Comparison of ENCODE assay signal across 15 cellular contexts in genomic region chr2:145800201-145801091, GRCh38.
DNase-seq lines count a peak whose midpoint lies in the region; FAIRE-seq and TF ChIP-seq lines count a peak whose summit lies in the region.
"Had no signal": no experiment of that assay in that cellular context is flagged by ENCODE, and none has a peak within 500 bp of the region (broad histone marks: within the 10 kb centered on the region; RNA-seq: fewer than 3 reads in every experiment).

No MANE protein-coding gene starts in this region.

- TF ChIP-seq CTCF in RWPE1 (conservative IDR thresholded peaks at IDR 0.05; ENCODE audit: low read depth): no peak
- no peak for TF ChIP-seq CTCF in keratinocyte (optimal IDR thresholded peaks at IDR 0.05 in 1 of 3, IDR thresholded peaks at IDR 0.05 in 1 of 3, conservative IDR thresholded peaks at IDR 0.05 in 1 of 3; ENCODE audit: extremely low read depth in 1 of 3, insufficient read depth in 2 of 3, low read length in 3 of 3)
- TF ChIP-seq CTCF in BE2C (IDR thresholded peaks at IDR 0.05; ENCODE audit: low read depth, low read length): no peak
- TF ChIP-seq CTCF in Peyer's patch (IDR thresholded peaks at IDR 0.05): no peak

- H3K4me3 ChIP-seq in keratinocyte (ENCODE audit: control insufficient read depth in 2 of 3, extremely low read depth in 1 of 3, insufficient read depth in 2 of 3, low read depth in 1 of 3, low read length in 3 of 3) (peak overlapping the region in 1 of 3 experiments; percentile 21), BE2C (ENCODE audit: low read depth, low read length) (no peak overlapping the region), Peyer's patch (no peak overlapping the region)
- H3K4me3 ChIP-seq: prostate gland had no signal

- no peaks in the 10 kb centered on the region for H4K20me1 ChIP-seq in keratinocyte (ENCODE audit: control insufficient read depth, extremely low read depth, insufficient read depth, low read length)

- no peak overlapping the region for H3K9ac ChIP-seq in keratinocyte (ENCODE audit: control insufficient read depth, extremely low read depth, insufficient read depth, low read length)

- no peak for TF ChIP-seq POLR2A in Peyer's patch (IDR thresholded peaks at IDR 0.05)

- H3K9me3 ChIP-seq in keratinocyte (ENCODE audit: control insufficient read depth, low read depth, low read length): no peaks in the 10 kb centered on the region
- H3K9me3 ChIP-seq in BE2C: no peaks in the 10 kb centered on the region
- H3K9me3 ChIP-seq in Peyer's patch: no peaks in the 10 kb centered on the region
- H3K9me3 ChIP-seq: prostate gland had no signal

- H3K27me3 ChIP-seq in keratinocyte (ENCODE audit: control insufficient read depth, extremely low read depth, insufficient read depth, low read length): no peaks in the 10 kb centered on the region
- H3K27me3 ChIP-seq in BE2C: no peaks in the 10 kb centered on the region
- H3K27me3 ChIP-seq in Peyer's patch: no peaks in the 10 kb centered on the region

- peaks cover 33% of the 10 kb centered on the region for H3K4me1 ChIP-seq in keratinocyte (ENCODE audit: control insufficient read depth, extremely low read depth, insufficient read depth, low read length)
- H3K4me1 ChIP-seq in BE2C: no peaks in the 10 kb centered on the region
- no peaks in the 10 kb centered on the region for H3K4me1 ChIP-seq in Peyer's patch
- H3K4me1 ChIP-seq: prostate gland had no signal

- H3K79me2 ChIP-seq in keratinocyte (ENCODE audit: control insufficient read depth, insufficient read depth, low read length): no peaks in the 10 kb centered on the region

- H3K36me3 ChIP-seq in keratinocyte (ENCODE audit: control insufficient read depth in 2 of 2, extremely low read depth in 1 of 2, insufficient read depth in 2 of 2, low read length in 2 of 2) (no peaks in the 10 kb centered on the region), BE2C (no peaks in the 10 kb centered on the region), Peyer's patch (no peaks in the 10 kb centered on the region)
- H3K36me3 ChIP-seq: prostate gland had no signal

- POLR2A ChIA-PET in RWPE1 (lab: Yijun Ruan, JAX; ENCODE audit: low non-redundant PET): no interaction called here

- in situ Hi-C loops in ACHN (cut with HindIII; ENCODE audit: low pct_ligation_motif_present, low pct_unique_long_range_greater_than_20kb, low sequenced_read_pairs): no loop called here

- H3K27ac ChIP-seq in RWPE1 (no peak overlapping the region), keratinocyte (ENCODE audit: control insufficient read depth, insufficient read depth, low read length) (no peak overlapping the region), Peyer's patch (no peak overlapping the region)
- H3K27ac ChIP-seq: prostate gland had no signal

- H3K9me1 ChIP-seq in keratinocyte (ENCODE audit: control insufficient read depth, extremely low read depth, insufficient read depth, low read length): no peaks in the 10 kb centered on the region

- CTCF ChIA-PET in RWPE1 (lab: Yijun Ruan, JAX): no interaction called here

- dilution Hi-C loops in keratinocyte (cut with MboI; ENCODE audit: extremely low pct_ligation_motif_present, low sequenced_read_pairs): no loop called here

- peak; percentile 90 for FAIRE-seq in keratinocyte (lab: Jason Lieb, UNC)

- peak overlapping the region; percentile 62 for H3K4me2 ChIP-seq in keratinocyte (ENCODE audit: control insufficient read depth, extremely low read depth, insufficient read depth, low read depth, low read length)

- peak overlapping the region; percentile 12 for H2AFZ ChIP-seq in keratinocyte (ENCODE audit: control insufficient read depth, low read length)

- peak; percentile 21 for DNase-seq in ACHN
- peak; percentile 60 for DNase-seq in HPDE6-E6E7 (ENCODE audit: extremely low spot score)
- DNase-seq in RWPE1 (ENCODE audit: low spot score): peak; percentile 69
- DNase-seq in keratinocyte (ENCODE audit: low read depth, low spot score): peak; percentile 92
- DNase-seq in BE2C: no peak
- DNase-seq in NCI-H1092 treated with DMSO at 0.1 percent for 48 hours (lab: John Stamatoyannopoulos, UW): no peak
- no peak for DNase-seq in T-helper 2 cell
- no peak for DNase-seq in Peyer's patch
- DNase-seq: activated T-cell treated with anti-CD3 and anti-CD28 coated beads, Interleukin-2, amount 50 U/mL, for 1 hour; GDM1; KG1; midbrain; stimulated activated CD4-positive, alpha-beta T cell treated with anti-CD3 and anti-CD28 coated beads, Interleukin-2, amount 100 ng/mL, for 48 hours; stimulated activated naive B cell treated with anti-CD40 and anti-IgM and Interleukin-4, amounts not matched to agents 10 μg/mL and 1 μg/mL and 100 μg/mL, for 72 hours had no signal

Comparison
In these comparisons a context has a peak if more than half of its experiments do, and no peak if none do; other contexts are left out.
1. DNase-seq: peak in ACHN (single experiment), HPDE6-E6E7 (single experiment), RWPE1 (single experiment) and keratinocyte (single experiment); none in BE2C (single experiment), NCI-H1092 treated with DMSO at 0.1 percent for 48 hours (single experiment), T-helper 2 cell (0 of 5) and Peyer's patch (0 of 3).